In the genomic region with DNA sequence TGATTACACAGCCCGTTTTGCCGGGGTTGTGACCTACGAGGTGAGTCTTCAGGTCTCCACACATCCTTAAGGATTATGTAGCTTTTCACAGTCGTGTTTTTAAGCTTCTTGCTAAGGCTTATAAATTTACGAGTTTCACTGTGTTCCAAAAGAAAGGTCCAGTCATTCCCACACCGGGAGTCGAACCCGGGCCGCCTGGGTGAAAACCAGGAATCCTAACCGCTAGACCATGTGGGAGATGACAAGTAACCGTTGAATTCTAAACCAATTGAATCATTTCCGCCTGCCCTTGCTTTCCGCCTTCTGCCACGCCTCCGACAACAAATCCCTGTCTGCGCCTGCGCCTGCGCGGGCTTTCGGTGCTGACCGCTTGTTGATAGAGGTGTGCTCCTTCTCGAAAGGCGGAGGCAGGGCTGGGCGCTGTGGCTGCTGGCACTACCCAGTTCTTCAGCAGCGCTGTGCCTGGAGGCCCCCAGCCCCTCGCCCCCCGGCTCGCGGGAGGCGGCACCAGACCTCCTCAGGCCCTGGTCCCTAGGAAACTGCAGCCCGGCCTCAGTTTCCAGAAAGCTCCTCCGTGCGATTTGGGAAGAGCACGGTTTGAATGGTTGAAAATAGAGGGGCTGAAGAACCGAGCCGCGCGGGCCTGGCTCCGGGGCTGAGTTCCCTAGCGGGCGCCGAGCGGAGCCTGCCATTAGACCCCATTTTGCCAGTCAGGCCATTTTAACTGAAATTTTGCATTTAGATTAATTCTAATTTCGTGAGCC, we compare ENCODE assay signal across 8 cellular contexts.
DNase-seq lines count a peak whose midpoint lies in the region; ATAC-seq and TF ChIP-seq lines count a peak whose summit lies in the region.

No MANE protein-coding gene starts in this region.

- H3K36me3 ChIP-seq in OCI-LY7 (ENCODE audit: insufficient read depth, low read length) = no peaks in the 10 kb centered on the region

- H3K4me2 ChIP-seq in OCI-LY7 (ENCODE audit: low read length) = peak overlapping the region; percentile 58

- H3K79me2 ChIP-seq in OCI-LY7 (ENCODE audit: insufficient read depth, low read depth, low read length) = no peaks in the 10 kb centered on the region

- H3K4me3 ChIP-seq in OCI-LY7 (ENCODE audit: low read depth, low read length, poor library complexity, severe bottlenecking) (peak overlapping the region; percentile 68), epithelial cell of proximal tubule (ENCODE audit: low read depth, low read length) (peak overlapping the region; percentile 79), mononuclear cell (ENCODE audit: low read length) (peak overlapping the region; percentile 51)

- H2AFZ ChIP-seq in OCI-LY7 (ENCODE audit: low read length) = peak overlapping the region; percentile 77

- DNase-seq in COLO829 (ENCODE audit: low spot score) (peak; percentile 96), HUDEP-2 (lab: John Stamatoyannopoulos, UW; ENCODE audit: unreplicated experiment in 76 of 76) (peak; percentile 30 to 95 (median 90)), OCI-LY7 (ENCODE audit: low spot score) (peak; percentile 89), epithelial cell of proximal tubule (ENCODE audit: low read depth) (peak; percentile 72)
- DNase-seq in activated T-cell treated with anti-CD3 and anti-CD28 coated beads, Interleukin-2, amount 50 U/mL, for 1 hour = peak; percentile 92
- DNase-seq in stimulated activated CD8-positive, alpha-beta memory T cell treated with anti-CD3 and anti-CD28 coated beads, Interleukin-2, amount 100 ng/mL, for 1 hour (ENCODE audit: low read depth in 2 of 2) = peak; percentile 83 to 87

- ATAC-seq in GM21381 (IDR thresholded peaks at IDR 0.05; ENCODE audit: unreplicated experiment) = peak; percentile 95

- intact Hi-C loops in OCI-LY7 (cut with micrococcal nuclease; ENCODE audit: unreplicated experiment) = loop anchor here (2.0 kb wide), 2 partner anchors 135 to 143 kb away; no protein-coding TSS in a partner anchor

- H3K4me1 ChIP-seq in OCI-LY7 (ENCODE audit: insufficient read depth, low read length, poor library complexity, severe bottlenecking) (peaks cover 16% of the 10 kb centered on the region), mononuclear cell (ENCODE audit: insufficient read depth, low read length) (peaks cover 12% of the 10 kb centered on the region)

- peak overlapping the region; percentile 67 for H3K27ac ChIP-seq in OCI-LY7 (ENCODE audit: low read depth, low read length, poor library complexity, severe bottlenecking)

- no peaks in the 10 kb centered on the region for H4K20me1 ChIP-seq in OCI-LY7 (ENCODE audit: insufficient read depth, low read length)

- TSS peak; percentile 75 for BruUV-seq in OCI-LY7 (replicated peaks; lab: Mats Ljungman, UMichigan)

- H3K27me3 ChIP-seq in mononuclear cell (ENCODE audit: insufficient read depth, low read length) = no peaks in the 10 kb centered on the region

- CTCF ChIA-PET in OCI-LY7 (lab: Charles Lee; ENCODE audit: unreplicated experiment) = no interaction called here

- POLR2A ChIA-PET in OCI-LY7 (lab: Charles Lee) = interaction anchor here (1.2 to 1.6 kb wide), 5 partner anchors 9 to 138 kb away, joined by 3 to 5 read pairs (median 4); no protein-coding TSS in a partner anchor

- TF ChIP-seq CTCF in OCI-LY7 (conservative IDR thresholded peaks at IDR 0.05; ENCODE audit: low read length) = no peak
- no peak for TF ChIP-seq CTCF in epithelial cell of proximal tubule (conservative IDR thresholded peaks at IDR 0.05; ENCODE audit: low read depth, low read length)

- H3K9me2 ChIP-seq in OCI-LY7 (ENCODE audit: insufficient read depth, low read length) = no peaks in the 10 kb centered on the region

- H3K9me3 ChIP-seq in OCI-LY7 (ENCODE audit: low read length) (no peaks in the 10 kb centered on the region), mononuclear cell (ENCODE audit: low read depth, low read length) (no peaks in the 10 kb centered on the region)

Comparison
In these comparisons a context has a peak if more than half of its experiments do, and no peak if none do; other contexts are left out.
1. Peak in every context shown above with its lines: DNase-seq, ATAC-seq, H3K4me3 ChIP-seq and H3K27ac ChIP-seq.